ENCODE assay signal across 15 cellular contexts in genomic region chr4:153079824-153080486, GRCh38.
DNase-seq lines count a peak whose midpoint lies in the region; ATAC-seq and TF ChIP-seq lines count a peak whose summit lies in the region.
"Had no signal": no experiment of that assay in that cellular context is flagged by ENCODE, and none has a peak within 500 bp of the region (broad histone marks: within the 10 kb centered on the region; RNA-seq: fewer than 3 reads in every experiment).

No MANE protein-coding gene starts in this region.

- H3K4me3 ChIP-seq in neural cell (ENCODE audit: low read length) (no peak overlapping the region), dorsolateral prefrontal cortex (no peak overlapping the region), lower lobe of right lung (no peak overlapping the region)
- H3K4me3 ChIP-seq: testis had no signal

- H3F3A ChIP-seq in neural cell (ENCODE audit: insufficient read depth, low read length, poor library complexity, severe bottlenecking): no peaks in the 10 kb centered on the region

- TF ChIP-seq RAD21 in neural cell (conservative IDR thresholded peaks at IDR 0.05): no peak

- intact Hi-C loops in dorsolateral prefrontal cortex (cut with DNase I) (loop anchor here (5.0 to 10.0 kb wide), 4 partner anchors 233 to 565 kb away; partner anchors contain the start of gene MND1 (in 1 of the 2)), lower lobe of right lung (cut with DNase I) (loop anchor here (10.0 kb wide), 1 partner anchor 235 kb away; no protein-coding TSS in a partner anchor)

- ATAC-seq in lower lobe of right lung: no peak

- TF ChIP-seq CTCF in neural cell (IDR thresholded peaks at IDR 0.05; ENCODE audit: poor library complexity, severe bottlenecking) (no peak), dorsolateral prefrontal cortex (IDR thresholded peaks at IDR 0.05 in 54 of 56, conservative IDR thresholded peaks at IDR 0.05 in 2 of 56; ENCODE audit: low read depth in 1 of 56, partially characterized antibody in 56 of 56) (no peak), lower lobe of right lung (IDR thresholded peaks at IDR 0.05) (no peak)

- H3K9ac ChIP-seq in neural cell (ENCODE audit: low read length): peak overlapping the region; percentile 10

- DNase-seq in CMK (ENCODE audit: low read depth) (peak; percentile 87), NCI-H226 (peak; percentile 37), amniotic epithelial cell (ENCODE audit: low read depth) (peak; percentile 9), NCI-H510A treated with DMSO at 0.1 percent for 48 hours (lab: John Stamatoyannopoulos, UW) (no peak), NCI-H526 treated with DMSO at 0.1 percent for 48 hours (lab: John Stamatoyannopoulos, UW) (no peak), dorsolateral prefrontal cortex (no peak), lower lobe of right lung (no peak)
- DNase-seq: amniotic stem cell, hypothalamus, kidney, NCI-H1436 treated with DMSO at 0.1 percent for 48 hours, NCI-H446, SW 1271, testis had no signal

- H3K36me3 ChIP-seq in neural cell (ENCODE audit: insufficient read depth, low read length): no peaks in the 10 kb centered on the region
- no peaks in the 10 kb centered on the region for H3K36me3 ChIP-seq in lower lobe of right lung

- no peaks in the 10 kb centered on the region for H3K9me2 ChIP-seq in neural cell (ENCODE audit: insufficient read depth, low read length)

- H3K79me2 ChIP-seq in neural cell (replicated peaks; ENCODE audit: insufficient read depth, low read length): no peaks in the 10 kb centered on the region

- H2AFZ ChIP-seq in neural cell (ENCODE audit: low read depth, low read length): no peak overlapping the region

- no peak for TF ChIP-seq EP300 in neural cell (conservative IDR thresholded peaks at IDR 0.05; ENCODE audit: poor library complexity, severe bottlenecking)

- no peaks in the 10 kb centered on the region for H4K20me1 ChIP-seq in neural cell (ENCODE audit: insufficient read depth)

- H3K27ac ChIP-seq in neural cell (ENCODE audit: low read length) (peak overlapping the region; percentile 18), dorsolateral prefrontal cortex (no peak overlapping the region), lower lobe of right lung (no peak overlapping the region)
- H3K27ac ChIP-seq: testis had no signal

- peaks cover 15% of the 10 kb centered on the region for H3K4me1 ChIP-seq in lower lobe of right lung
- H3K4me1 ChIP-seq: testis had no signal

- no peak overlapping the region for H3K4me2 ChIP-seq in neural cell (ENCODE audit: low read length)

- no peaks in the 10 kb centered on the region for H3K27me3 ChIP-seq in neural cell (ENCODE audit: insufficient read depth, low read depth, low read length)
- H3K27me3 ChIP-seq in dorsolateral prefrontal cortex: peaks cover 0 to 5% (median 0%) of the 10 kb centered on the region in 45 donors
- no peaks in the 10 kb centered on the region for H3K27me3 ChIP-seq in lower lobe of right lung (ENCODE audit: low read depth)
- H3K27me3 ChIP-seq: testis had no signal

- H3K9me3 ChIP-seq in neural cell (ENCODE audit: low read length) (no peaks in the 10 kb centered on the region), lower lobe of right lung (no peaks in the 10 kb centered on the region)
- H3K9me3 ChIP-seq: testis had no signal

TF ChIP-seq in neural cell, 6 proteins besides CTCF, POLR2A, EP300 and RAD21:
- TF ChIP-seq TAF1 (IDR thresholded peaks at IDR 0.05; ENCODE audit: low read depth) (no peak), SMC3 (conservative IDR thresholded peaks at IDR 0.05; ENCODE audit: poor library complexity) (no peak), EZH2 (IDR thresholded peaks at IDR 0.05; ENCODE audit: borderline replicate concordance, insufficient read depth, low read length, poor library complexity, severe bottlenecking) (no peak), POLR2AphosphoS5 (IDR thresholded peaks at IDR 0.05) (no peak), REST (IDR thresholded peaks at IDR 0.05; ENCODE audit: borderline replicate concordance) (no peak), MXI1 (conservative IDR thresholded peaks at IDR 0.05; ENCODE audit: poor library complexity, severe bottlenecking) (no peak)

Comparison
In these comparisons a context has a peak if more than half of its experiments do, and no peak if none do; other contexts are left out.
1. DNase-seq: peak in CMK (single experiment), NCI-H226 (single experiment) and amniotic epithelial cell (single experiment); none in NCI-H510A treated with DMSO at 0.1 percent for 48 hours (single experiment), NCI-H526 treated with DMSO at 0.1 percent for 48 hours (single experiment), dorsolateral prefrontal cortex (0 of 10) and lower lobe of right lung (single experiment).